Comparison of ENCODE assay signal across 24 cellular contexts in genomic region chr4:61995717-61996337, GRCh38.
"Had no signal": no experiment of that assay in that cellular context is flagged by ENCODE, and none has a peak within 500 bp of the region (broad histone marks: within the 10 kb centered on the region; RNA-seq: fewer than 3 reads in every experiment).

No MANE protein-coding gene starts in this region.

- H3K4me3 ChIP-seq: pancreas, psoas muscle, thoracic aorta, upper lobe of left lung had no signal

- H3K27ac Mint-ChIP-seq: activated CD4-positive, alpha-beta T cell treated with anti-CD3 and anti-CD28 coated beads, Interleukin-2, amount 10 ng/mL, durations not matched to agents 7 days and 5 days; activated CD8-positive, alpha-beta T cell treated with anti-CD3 and anti-CD28 coated beads for 36 hours; activated naive CD8-positive, alpha-beta T cell treated with anti-CD3 and anti-CD28 coated beads, Interleukin-2, amount 50 U/mL, for 24 hours; activated T-helper 1 cell treated with anti-CD3 and anti-CD28 coated beads, Interleukin-12 subunit alpha, Interleukin-12 subunit beta, Interleukin-2, Interleukin-4 antibody, amounts not matched to agents 30 ng/mL and 10 ng/mL and 1 ng/mL, durations not matched to agents 14 hours and 24 hours and 36 hours; memory B cell; nephron had no signal

- H3K4me3 Mint-ChIP-seq: activated CD4-positive, alpha-beta T cell treated with anti-CD3 and anti-CD28 coated beads, Interleukin-2, amount 10 ng/mL, durations not matched to agents 7 days and 5 days; activated CD8-positive, alpha-beta T cell treated with anti-CD3 and anti-CD28 coated beads for 36 hours; activated naive CD8-positive, alpha-beta T cell treated with anti-CD3 and anti-CD28 coated beads, Interleukin-2, amount 50 U/mL, for 24 hours; activated T-helper 1 cell treated with anti-CD3 and anti-CD28 coated beads, Interleukin-12 subunit alpha, Interleukin-12 subunit beta, Interleukin-2, Interleukin-4 antibody, amounts not matched to agents 30 ng/mL and 10 ng/mL and 1 ng/mL, durations not matched to agents 14 hours and 24 hours and 36 hours; memory B cell; nephron had no signal

- H3K27me3 Mint-ChIP-seq: activated CD4-positive, alpha-beta T cell treated with anti-CD3 and anti-CD28 coated beads, Interleukin-2, amount 10 ng/mL, durations not matched to agents 7 days and 5 days; activated CD8-positive, alpha-beta T cell treated with anti-CD3 and anti-CD28 coated beads for 36 hours; activated naive CD8-positive, alpha-beta T cell treated with anti-CD3 and anti-CD28 coated beads, Interleukin-2, amount 50 U/mL, for 24 hours; memory B cell had no signal

- H3K4me1 Mint-ChIP-seq: activated CD4-positive, alpha-beta T cell treated with anti-CD3 and anti-CD28 coated beads, Interleukin-2, amount 10 ng/mL, durations not matched to agents 7 days and 5 days; activated naive CD8-positive, alpha-beta T cell treated with anti-CD3 and anti-CD28 coated beads, Interleukin-2, amount 50 U/mL, for 24 hours; memory B cell had no signal

- DNase-seq: activated CD4-positive, alpha-beta T cell treated with anti-CD3 and anti-CD28 coated beads, Interleukin-2, amount 10 ng/mL, durations not matched to agents 7 days and 5 days; activated CD4-positive, CD25-positive, alpha-beta regulatory T cell treated with anti-CD3 and anti-CD28 coated beads, Interleukin-2, amount 50 U/mL, for 72 hours; activated CD8-positive, alpha-beta T cell treated with anti-CD3 and anti-CD28 coated beads for 36 hours; activated gamma-delta T cell; activated naive CD4-positive, alpha-beta T cell treated with anti-CD3 and anti-CD28 coated beads, Interleukin-2, amount 50 U/mL, for 16 hours; activated naive CD8-positive, alpha-beta T cell treated with anti-CD3 and anti-CD28 coated beads, Interleukin-2, amount 50 U/mL, for 24 hours; central memory CD4-positive, alpha-beta T cell; effector memory CD4-positive, alpha-beta T cell; hippocampal formation; pancreas; psoas muscle; right cardiac atrium; stimulated activated CD4-positive, alpha-beta T cell treated with anti-CD3 and anti-CD28 coated beads, Interleukin-4, amount 100 ng/mL, for 24 hours; stimulated activated naive CD4-positive, alpha-beta T cell treated with Interleukin-2 at 50 U/mL for 16 hours; upper lobe of left lung; WERI-Rb-1 had no signal

- H3K9me3 Mint-ChIP-seq: nephron had no signal

- ATAC-seq: activated CD8-positive, alpha-beta T cell treated with anti-CD3 and anti-CD28 coated beads for 36 hours; activated naive CD8-positive, alpha-beta T cell treated with anti-CD3 and anti-CD28 coated beads, Interleukin-2, amount 50 U/mL, for 24 hours; esophagus mucosa; pancreas; psoas muscle; right cardiac atrium had no signal

- H3K27ac ChIP-seq: pancreas, psoas muscle, thoracic aorta, upper lobe of left lung, WERI-Rb-1 had no signal

- H3K27me3 ChIP-seq: pancreas, upper lobe of left lung had no signal

- H3K9me3 ChIP-seq: pancreas, psoas muscle, thoracic aorta, upper lobe of left lung had no signal

- H3K36me3 Mint-ChIP-seq: memory B cell had no signal

- FAIRE-seq: colon, islet of Langerhans, pancreas, TTC549 had no signal

- H3K4me1 ChIP-seq: pancreas, psoas muscle, upper lobe of left lung had no signal

- H3K36me3 ChIP-seq: pancreas, thoracic aorta, upper lobe of left lung, WERI-Rb-1 had no signal
